ENCODE assay signal across 9 cellular contexts in the genomic region with DNA sequence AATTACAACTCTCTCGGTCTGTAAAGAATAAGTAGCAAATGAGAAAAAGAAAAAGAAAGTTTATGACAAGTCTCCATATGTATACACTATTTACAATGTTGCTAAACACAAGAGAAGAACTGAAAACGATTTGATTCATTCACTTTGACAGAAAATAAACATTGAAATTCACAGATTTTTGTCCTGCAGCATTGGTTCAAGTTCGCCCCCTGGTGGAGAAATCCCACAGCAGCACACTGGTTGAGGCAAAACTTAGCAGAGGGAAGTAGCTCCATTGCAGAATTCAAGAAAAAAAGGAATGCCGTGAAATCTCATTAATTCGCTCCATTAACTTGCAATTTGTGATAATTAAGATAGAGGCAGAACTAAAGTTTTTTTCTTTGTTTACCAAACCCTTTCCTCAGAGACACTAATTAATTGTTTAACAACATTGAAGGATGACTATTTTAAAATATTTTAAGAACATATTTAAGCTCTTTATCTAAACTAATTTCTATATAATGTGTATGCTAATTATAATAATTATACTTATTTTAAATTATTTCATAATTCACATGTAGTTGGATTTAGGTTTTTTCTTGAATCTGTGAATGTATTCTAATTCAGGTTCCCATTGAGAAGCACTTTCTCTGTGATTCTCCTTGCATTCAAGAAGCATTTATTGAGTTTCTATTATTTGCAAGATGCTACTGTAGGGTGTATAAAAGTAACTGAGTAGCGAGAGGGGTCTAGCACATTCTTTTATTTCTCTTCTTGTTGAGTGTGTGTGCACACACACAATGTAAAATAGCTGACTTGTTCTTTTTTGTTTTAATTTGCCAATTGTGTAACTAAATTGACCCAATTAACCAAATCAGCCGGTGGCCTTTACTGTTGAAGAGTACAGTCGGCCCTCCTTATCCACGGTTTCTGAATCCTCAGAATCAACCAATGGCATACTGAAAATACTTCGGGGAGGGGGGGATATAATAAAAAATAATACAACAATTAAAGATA.
DNase-seq lines count a peak whose midpoint lies in the region; ATAC-seq and TF ChIP-seq lines count a peak whose summit lies in the region.
"Had no signal": no experiment of that assay in that cellular context is flagged by ENCODE, and none has a peak within 500 bp of the region (broad histone marks: within the 10 kb centered on the region; RNA-seq: fewer than 3 reads in every experiment).

No MANE protein-coding gene starts in this region.

- H3K4me1 Mint-ChIP-seq in activated T-cell treated with anti-CD3 and anti-CD28 coated beads, Interleukin-2, amount 50 U/mL, for 24 hours (ENCODE audit: low read depth) = no peaks in the 10 kb centered on the region

- H3K9me3 Mint-ChIP-seq in activated T-cell treated with anti-CD3 and anti-CD28 coated beads, Interleukin-2, amount 50 U/mL, for 24 hours = no peaks in the 10 kb centered on the region

- H3K4me1 ChIP-seq in OCI-LY1 (ENCODE audit: insufficient read depth, low read length, severe bottlenecking) (no peaks in the 10 kb centered on the region), fibroblast of lung (ENCODE audit: control insufficient read depth, extremely low read depth, insufficient read depth, low read length) (no peaks in the 10 kb centered on the region), neuronal stem cell (ENCODE audit: control insufficient read depth in 2 of 2, insufficient read depth in 1 of 2, low read depth in 1 of 2, low read length in 2 of 2) (no peaks in the 10 kb centered on the region), testis (peaks cover 3% of the 10 kb centered on the region)

- no peaks in the 10 kb centered on the region for H3K9me2 ChIP-seq in OCI-LY1 (ENCODE audit: low read depth, low read length)

- H4K20me1 ChIP-seq in OCI-LY1 (ENCODE audit: insufficient read depth, low read length) (no peaks in the 10 kb centered on the region), fibroblast of lung (ENCODE audit: control insufficient read depth, extremely low read depth, insufficient read depth, low read length) (no peaks in the 10 kb centered on the region)

- ATAC-seq in HG02885 (IDR thresholded peaks at IDR 0.05; ENCODE audit: poor library complexity, unreplicated experiment) = peak; percentile 65

- no peak overlapping the region for H4K8ac ChIP-seq in neuronal stem cell (ENCODE audit: low read depth, low read length)

- no peak overlapping the region for H3K4me2 ChIP-seq in OCI-LY1 (ENCODE audit: low read length)
- no peak overlapping the region for H3K4me2 ChIP-seq in fibroblast of lung (ENCODE audit: extremely low read depth, insufficient read depth, low read length)
- no peak overlapping the region for H3K4me2 ChIP-seq in neuronal stem cell (ENCODE audit: insufficient read depth, low read length, poor library complexity, severe bottlenecking)

- H3K4ac ChIP-seq in neuronal stem cell (ENCODE audit: low read length) = no peak overlapping the region

- no peaks in the 10 kb centered on the region for H3K79me1 ChIP-seq in neuronal stem cell (ENCODE audit: low read depth, low read length)

- no peaks in the 10 kb centered on the region for H3K36me3 Mint-ChIP-seq in activated T-cell treated with anti-CD3 and anti-CD28 coated beads, Interleukin-2, amount 50 U/mL, for 24 hours (ENCODE audit: low read depth)

- H3K27ac ChIP-seq in OCI-LY1 (ENCODE audit: low read depth, low read length, poor library complexity, severe bottlenecking) = no peak overlapping the region
- H3K27ac ChIP-seq in fibroblast of lung (ENCODE audit: insufficient read depth, low read length) = no peak overlapping the region
- H3K27ac ChIP-seq in neuronal stem cell (replicated peaks; ENCODE audit: low read length) = no peak overlapping the region
- H3K27ac ChIP-seq in testis = no peak overlapping the region
- H3K27ac ChIP-seq: skin epidermis had no signal

- no peaks in the 10 kb centered on the region for H3F3A ChIP-seq in OCI-LY1 (ENCODE audit: insufficient read depth, low read length)

- no peak overlapping the region for H2BK12ac ChIP-seq in neuronal stem cell (ENCODE audit: low read length)

- peak; percentile 97 for TF ChIP-seq CTCF in OCI-LY1 (IDR thresholded peaks at IDR 0.05; ENCODE audit: low read length)
- peak; percentile 98 to 99 for TF ChIP-seq CTCF in fibroblast of lung (conservative IDR thresholded peaks at IDR 0.05 in 1 of 2, IDR thresholded peaks at IDR 0.05 in 1 of 2; ENCODE audit: low read depth in 1 of 2, low read length in 2 of 2)
- TF ChIP-seq CTCF in testis (IDR thresholded peaks at IDR 0.05) = peak; percentile 94 to 98 (median 96)

- no peak overlapping the region for H3K9ac ChIP-seq in OCI-LY1 (ENCODE audit: low read length)
- no peak overlapping the region for H3K9ac ChIP-seq in fibroblast of lung (ENCODE audit: insufficient read depth, low read length)
- no peak overlapping the region for H3K9ac ChIP-seq in neuronal stem cell (ENCODE audit: low read depth, low read length, poor library complexity)

- H3K27me3 ChIP-seq in OCI-LY1 (ENCODE audit: insufficient read depth, low read length) (no peaks in the 10 kb centered on the region), fibroblast of lung (ENCODE audit: control insufficient read depth, insufficient read depth, low read length) (no peaks in the 10 kb centered on the region), neuronal stem cell (ENCODE audit: control insufficient read depth in 3 of 3, insufficient read depth in 3 of 3, low read depth in 1 of 3, low read length in 3 of 3) (peaks cover 0 to 9% (median 0%) of the 10 kb centered on the region in 3 experiments), testis (no peaks in the 10 kb centered on the region)

- H2AK5ac ChIP-seq in neuronal stem cell (ENCODE audit: low read depth, low read length) = no peak overlapping the region

- H2BK120ac ChIP-seq in neuronal stem cell (ENCODE audit: low read depth, low read length) = no peak overlapping the region

- WGBS in neuronal stem cell (ENCODE audit: extremely low coverage in 2 of 2, insufficient read length in 2 of 2, insufficient replicate concordance in 1 of 2), 2 donors = no CpG with 5 or more reads among the region's 10 CpGs
- 25 to 26% methylated on average over 10 of the region's 10 CpGs for WGBS in testis, 2 donors

- peak; percentile 23 for DNase-seq in NCI-H2029 treated with DMSO at 0.1 percent for 48 hours (lab: John Stamatoyannopoulos, UW)
- no peak for DNase-seq in NCI-H2029 (lab: John Stamatoyannopoulos, UW)
- peak; percentile 68 for DNase-seq in activated T-cell treated with anti-CD3 and anti-CD28 coated beads, Interleukin-2, amount 50 U/mL, for 24 hours
- peak; percentile 35 to 73 for DNase-seq in fibroblast of lung (ENCODE audit: low read depth in 2 of 2)
- DNase-seq in neuronal stem cell (ENCODE audit: low spot score) = peak; percentile 73
- DNase-seq in testis = peak; percentile 90

- peaks cover 8% of the 10 kb centered on the region for H3K27me3 Mint-ChIP-seq in activated T-cell treated with anti-CD3 and anti-CD28 coated beads, Interleukin-2, amount 50 U/mL, for 24 hours

- H3K23ac ChIP-seq in neuronal stem cell (ENCODE audit: low read depth, low read length, poor library complexity) = no peak overlapping the region

- H4K91ac ChIP-seq in neuronal stem cell (ENCODE audit: low read depth, low read length, poor library complexity) = no peak overlapping the region

- H3K36me3 ChIP-seq in OCI-LY1 (ENCODE audit: insufficient read depth, low read length) (peaks cover 31% of the 10 kb centered on the region; the same call in 1 of the 2 replicates), fibroblast of lung (ENCODE audit: control insufficient read depth, insufficient read depth, low read length) (no peaks in the 10 kb centered on the region), neuronal stem cell (replicated peaks in 1 of 2; ENCODE audit: control insufficient read depth in 2 of 2, insufficient read depth in 2 of 2, low read length in 2 of 2) (no peaks in the 10 kb centered on the region), testis (ENCODE audit: low read depth, missing control alignments) (no peaks in the 10 kb centered on the region)

- no peak overlapping the region for H2AFZ ChIP-seq in OCI-LY1 (ENCODE audit: low read length)
- H2AFZ ChIP-seq in fibroblast of lung (ENCODE audit: low read length) = no peak overlapping the region
- H2AFZ ChIP-seq in neuronal stem cell (ENCODE audit: low read length) = no peak overlapping the region

- H3K9me3 ChIP-seq in OCI-LY1 (ENCODE audit: low read length) = no peaks in the 10 kb centered on the region
- no peaks in the 10 kb centered on the region for H3K9me3 ChIP-seq in fibroblast of lung (ENCODE audit: control insufficient read depth, insufficient read depth, low read depth, low read length)
- no peaks in the 10 kb centered on the region for H3K9me3 ChIP-seq in neuronal stem cell (replicated peaks in 1 of 2; ENCODE audit: control insufficient read depth in 2 of 2, insufficient read depth in 1 of 2, low read depth in 1 of 2, low read length in 2 of 2)
- no peaks in the 10 kb centered on the region for H3K9me3 ChIP-seq in testis

- H3K18ac ChIP-seq in neuronal stem cell (ENCODE audit: low read length) = no peak overlapping the region

- no peak overlapping the region for H3K27ac Mint-ChIP-seq in activated T-cell treated with anti-CD3 and anti-CD28 coated beads, Interleukin-2, amount 50 U/mL, for 24 hours

- no peak overlapping the region for H3K14ac ChIP-seq in neuronal stem cell (ENCODE audit: low read length)

- H3K4me3 Mint-ChIP-seq in activated T-cell treated with anti-CD3 and anti-CD28 coated beads, Interleukin-2, amount 50 U/mL, for 24 hours = no peak overlapping the region

- H2BK5ac ChIP-seq in neuronal stem cell (ENCODE audit: low read length) = no peak overlapping the region

- TF ChIP-seq POLR2A in testis (IDR thresholded peaks at IDR 0.05) = no peak

- intact Hi-C loops in testis (cut with DNase I; ENCODE audit: low total_unique reads) = loop anchor here (5.0 kb wide), 1 partner anchor 106 kb away; no protein-coding TSS in a partner anchor

- H3K79me2 ChIP-seq in OCI-LY1 (ENCODE audit: insufficient read depth, low read length) = no peaks in the 10 kb centered on the region
- H3K79me2 ChIP-seq in fibroblast of lung (ENCODE audit: control insufficient read depth, insufficient read depth, low read length) = no peaks in the 10 kb centered on the region

- H2BK15ac ChIP-seq in neuronal stem cell (ENCODE audit: low read length) = no peak overlapping the region

- H3K4me3 ChIP-seq in OCI-LY1 (ENCODE audit: low read depth, low read length, poor library complexity, severe bottlenecking) (no peak overlapping the region), fibroblast of lung (replicated peaks in 1 of 4; ENCODE audit: control extremely low read depth in 1 of 4, insufficient read depth in 1 of 4, low read depth in 3 of 4, low read length in 4 of 4) (no peak overlapping the region), neuronal stem cell (ENCODE audit: low read length in 2 of 2) (no peak overlapping the region), testis (no peak overlapping the region)
- H3K4me3 ChIP-seq: skin epidermis had no signal
